In genomic region chr17:47975189-47975814, GRCh38 we compare ENCODE assay signal across 1 cellular context.
TF ChIP-seq lines count a peak whose summit lies in the region.

No MANE protein-coding gene starts in this region.

TF ChIP-seq in GM23338, 12 proteins besides CTCF, POLR2A, EP300 and RAD21 (continued from another document):
- TF ChIP-seq ZNF462 (CRISPR knock-in tag; IDR thresholded peaks at IDR 0.05) (no peak), JUNB (IDR thresholded peaks at IDR 0.05; ENCODE audit: unreplicated experiment) (no peak)
